In genomic region chr3:49173116-49173791, GRCh38 we compare ENCODE assay signal across 6 cellular contexts. TPM values are rescaled to one million over a fixed set of nuclear protein-coding genes. Genes with fewer than 3 reads are reported as not detected.
DNase-seq lines count a peak whose midpoint lies in the region; ATAC-seq and TF ChIP-seq lines count a peak whose summit lies in the region.

No MANE protein-coding gene starts in this region.

- no peak for ATAC-seq in GM18909 (IDR thresholded peaks at IDR 0.05; ENCODE audit: poor library complexity, unreplicated experiment)

- no peak for TF ChIP-seq POLR2A in testis (IDR thresholded peaks at IDR 0.05)

- intact Hi-C loops in left ventricle myocardium inferior (cut with micrococcal nuclease) (loop anchor here (10.0 kb wide), 1 partner anchor 102 kb away; the partner anchor contains the start of gene C3orf62), testis (cut with DNase I; ENCODE audit: low total_unique reads) (loop anchor here (10.0 kb wide), 1 partner anchor 282 kb away; no protein-coding TSS in a partner anchor)

- H3K9me3 ChIP-seq in left ventricle myocardium inferior (replicated peaks) (no peaks in the 10 kb centered on the region), testis (no peaks in the 10 kb centered on the region)

- DNase-seq in OCI-M1 (lab: John Stamatoyannopoulos, UW) (peak; percentile 28), left ventricle myocardium inferior (peak; percentile 73), testis (peak; percentile 59), globus pallidus (ENCODE audit: low spot score) (no peak), DMS53 (lab: John Stamatoyannopoulos, UW) (no peak)

- H3K27me3 ChIP-seq in left ventricle myocardium inferior (ENCODE audit: low read depth), result no peaks in the 10 kb centered on the region
- no peaks in the 10 kb centered on the region for H3K27me3 ChIP-seq in testis

- H3K27ac ChIP-seq in left ventricle myocardium inferior (replicated peaks) (peak overlapping the region; percentile 94), testis (peak overlapping the region; percentile 58 to 78)

- H3K4me3 ChIP-seq in left ventricle myocardium inferior, result peak overlapping the region; percentile 84
- no peak overlapping the region for H3K4me3 ChIP-seq in testis

- peaks cover 27% of the 10 kb centered on the region for H3K36me3 ChIP-seq in left ventricle myocardium inferior
- no peaks in the 10 kb centered on the region for H3K36me3 ChIP-seq in testis (ENCODE audit: low read depth, missing control alignments)

- peaks cover 81% of the 10 kb centered on the region for H3K4me1 ChIP-seq in left ventricle myocardium inferior
- peaks cover 34% of the 10 kb centered on the region for H3K4me1 ChIP-seq in testis

- WGBS in testis, 2 donors, result 19 to 20% methylated on average over 2 to 3 of the region's 3 CpGs

- TF ChIP-seq CTCF in left ventricle myocardium inferior (IDR thresholded peaks at IDR 0.05; ENCODE audit: borderline replicate concordance) (no peak), testis (IDR thresholded peaks at IDR 0.05) (no peak)

RNA-seq across cellular contexts. Expression of gene KLHDC8B, which starts 1.9 kb away (rescaled TPM):
- total RNA-seq in left ventricle myocardium inferior, result 92.5 TPM
- 10 to 100 TPM; 56.6 to 78.2 TPM for total RNA-seq in testis
- polyA plus RNA-seq in testis (ENCODE audit: insufficient read depth, low read depth, low replicate concordance), result 55.8 TPM

RNA-seq across cellular contexts. Expression of gene CCDC71, which starts 7.1 kb away (rescaled TPM):
- total RNA-seq in left ventricle myocardium inferior, result 11.9 TPM
- total RNA-seq in testis, result 10 to 100 TPM; 34.3 to 55.0 TPM
- 27.6 TPM for polyA plus RNA-seq in testis (ENCODE audit: insufficient read depth, low read depth, low replicate concordance)

RNA-seq across cellular contexts. Expression of gene LAMB2, which starts 40.4 kb away (rescaled TPM):
- total RNA-seq in left ventricle myocardium inferior, result 772 TPM
- 100 to 1,000 TPM; 336 to 503 TPM for total RNA-seq in testis
- polyA plus RNA-seq in testis (ENCODE audit: insufficient read depth, low read depth, low replicate concordance), result 276 TPM

RNA-seq across cellular contexts. Expression of gene USP19, which starts 52.6 kb away (rescaled TPM):
- total RNA-seq in left ventricle myocardium inferior (62.5 TPM), testis (100 to 1,000 TPM in 1 of 2 donors, 10 to 100 TPM in 1; 82.7 to 102 TPM)
- 77.2 TPM for polyA plus RNA-seq in testis (ENCODE audit: insufficient read depth, low read depth, low replicate concordance)

Comparison
In these comparisons a context has a peak if more than half of its experiments do, and no peak if none do; other contexts are left out.
1. DNase-seq: peak in OCI-M1 (single experiment), left ventricle myocardium inferior (single experiment) and testis (single experiment); none in globus pallidus (single experiment) and DMS53 (single experiment).